ENCODE assay signal across 9 cellular contexts in genomic region chr11:72591785-72592490, GRCh38.
A peak's percentile ranks its signal among the peaks of the same experiment; 100 is the strongest.
DNase-seq lines count a peak whose midpoint lies in the region; ATAC-seq and TF ChIP-seq lines count a peak whose summit lies in the region.
"Had no signal": no experiment of that assay in that cellular context is flagged by ENCODE, and none has a peak within 500 bp of the region (broad histone marks: within the 10 kb centered on the region; RNA-seq: fewer than 3 reads in every experiment).

No MANE protein-coding gene starts in this region.

- ATAC-seq in activated CD4-positive, CD25-positive, alpha-beta regulatory T cell treated with anti-CD3 and anti-CD28 coated beads, Interleukin-2, amount 50 U/mL, for 24 hours: peak; percentile 82
- ATAC-seq in GM21390 (IDR thresholded peaks at IDR 0.05; ENCODE audit: unreplicated experiment) (no peak), psoas muscle (no peak)

- no peak for TF ChIP-seq CTCF in psoas muscle (IDR thresholded peaks at IDR 0.05)

- H3K4me1 ChIP-seq in psoas muscle: peaks cover 7% of the 10 kb centered on the region

- peaks cover 0 to 32% (median 0%) of the 10 kb centered on the region in 3 donors for H3K27me3 ChIP-seq in psoas muscle (ENCODE audit: insufficient read depth in 3 of 3, low read length in 2 of 3)

- no peaks in the 10 kb centered on the region for H3K9me3 ChIP-seq in psoas muscle

- WGBS in psoas muscle, 3 donors: 52 to 64% (median 59%) methylated on average over 10 of the region's 10 CpGs

- peaks cover 0 to 4% of the 10 kb centered on the region in 2 donors for H3K36me3 ChIP-seq in psoas muscle (ENCODE audit: insufficient read depth in 1 of 2, low read depth in 1 of 2)
- H3K36me3 ChIP-seq: cardiac muscle cell had no signal

- no peak overlapping the region for H3K27ac ChIP-seq in psoas muscle
- H3K27ac ChIP-seq: cardiac muscle cell had no signal

- intact Hi-C loops in psoas muscle (cut with DNase I): no loop called here

- H3K4me3 ChIP-seq in psoas muscle: no peak overlapping the region
- H3K4me3 ChIP-seq: cardiac muscle cell had no signal

- DNase-seq in NCI-H146 (lab: John Stamatoyannopoulos, UW) (peak; percentile 78), anterior cingulate cortex (lab: John Stamatoyannopoulos, UW) (peak in 51 of 58 donors; percentile 18 to 91 (median 63)), Kasumi-1 (lab: John Stamatoyannopoulos, UW) (no peak), psoas muscle (no peak), iPS-NIHi7 (ENCODE audit: extremely low spot score) (no peak)
- peak; percentile 26 to 52 for DNase-seq in stimulated activated CD8-positive, alpha-beta memory T cell treated with anti-CD3 and anti-CD28 coated beads, Interleukin-2, amount 100 ng/mL, for 48 hours (ENCODE audit: low read depth in 2 of 2)

Comparison
In these comparisons a context has a peak if more than half of its experiments do, and no peak if none do; other contexts are left out.
1. DNase-seq: peak in NCI-H146 (single experiment), anterior cingulate cortex (51 of 58) and stimulated activated CD8-positive, alpha-beta memory T cell treated with anti-CD3 and anti-CD28 coated beads, Interleukin-2, amount 100 ng/mL, for 48 hours (2 of 2); none in Kasumi-1 (0 of 2), psoas muscle (0 of 2) and iPS-NIHi7 (single experiment).
2. ATAC-seq: peak in activated CD4-positive, CD25-positive, alpha-beta regulatory T cell treated with anti-CD3 and anti-CD28 coated beads, Interleukin-2, amount 50 U/mL, for 24 hours (2 of 2); none in GM21390 (single experiment) and psoas muscle (0 of 4).